ENCODE assay signal across 1 cellular context in genomic region chr3:185317674-185318073, GRCh38.
TF ChIP-seq lines count a peak whose summit lies in the region.

No MANE protein-coding gene starts in this region.

TF ChIP-seq in GM12878, 131 proteins besides CTCF, POLR2A, EP300 and RAD21:
- TF ChIP-seq FOXK2 (IDR thresholded peaks at IDR 0.05) = no peak
- TF ChIP-seq ZNF384 (IDR thresholded peaks at IDR 0.05; ENCODE audit: borderline replicate concordance, low read depth, low read length) = peak; percentile 59; the same call in 1 of the 2 replicates
- no peak for TF ChIP-seq ESRRA (IDR thresholded peaks at IDR 0.05; ENCODE audit: low read length)
- TF ChIP-seq JUND (IDR thresholded peaks at IDR 0.05; ENCODE audit: low read depth, low read length) = no peak
- no peak for TF ChIP-seq ZNF592 (IDR thresholded peaks at IDR 0.05)
- no peak for TF ChIP-seq TAF1 (IDR thresholded peaks at IDR 0.05; ENCODE audit: borderline replicate concordance, low read depth, low read length)
- TF ChIP-seq SKIL (IDR thresholded peaks at IDR 0.05; ENCODE audit: low read depth, poor library complexity, severe bottlenecking) = no peak
- no peak for TF ChIP-seq PKNOX1 (IDR thresholded peaks at IDR 0.05)
- TF ChIP-seq CUX1 (IDR thresholded peaks at IDR 0.05; ENCODE audit: insufficient replicate concordance, low read depth, low read length) = peak; percentile 37
- no peak for TF ChIP-seq POLR2AphosphoS5 (IDR thresholded peaks at IDR 0.05; ENCODE audit: low read length)
- TF ChIP-seq KDM1A (IDR thresholded peaks at IDR 0.05; ENCODE audit: borderline replicate concordance) = no peak
- TF ChIP-seq RELB (IDR thresholded peaks at IDR 0.05; ENCODE audit: low read depth) = peak; percentile 71; the same call in 1 of the 2 replicates
- no peak for TF ChIP-seq NR2C2 (IDR thresholded peaks at IDR 0.05; ENCODE audit: borderline replicate concordance, control insufficient read depth, insufficient read length, low read depth)
- peak; percentile 46 for TF ChIP-seq RELA (IDR thresholded peaks at IDR 0.05; ENCODE audit: borderline replicate concordance, partially characterized antibody)
- TF ChIP-seq CREB1 (IDR thresholded peaks at IDR 0.05; ENCODE audit: low read depth) = no peak
- TF ChIP-seq PML (IDR thresholded peaks at IDR 0.05; ENCODE audit: low read length) = no peak
- no peak for TF ChIP-seq BHLHE40 (IDR thresholded peaks at IDR 0.05; ENCODE audit: borderline replicate concordance in 1 of 2, low read depth in 2 of 2, low read length in 1 of 2)
- TF ChIP-seq FOXM1 (IDR thresholded peaks at IDR 0.05; ENCODE audit: low read depth, low read length) = no peak
- no peak for TF ChIP-seq EED (IDR thresholded peaks at IDR 0.05; ENCODE audit: low read depth)
